Comparison of ENCODE assay signal across 9 cellular contexts in genomic region chr1:64948905-64949833, GRCh38. TPM values are rescaled to one million over a fixed set of nuclear protein-coding genes. Genes with fewer than 3 reads are reported as not detected.
A peak's percentile ranks its signal among the peaks of the same experiment; 100 is the strongest.
DNase-seq lines count a peak whose midpoint lies in the region; ATAC-seq and TF ChIP-seq lines count a peak whose summit lies in the region.
"Had no signal": no experiment of that assay in that cellular context is flagged by ENCODE, and none has a peak within 500 bp of the region (broad histone marks: within the 10 kb centered on the region; RNA-seq: fewer than 3 reads in every experiment).

No MANE protein-coding gene starts in this region.

- peak; percentile 87 for ATAC-seq in activated CD4-positive, alpha-beta T cell treated with anti-CD3 and anti-CD28 coated beads for 36 hours
- peak; percentile 80 for ATAC-seq in T-helper 17 cell
- ATAC-seq in GM18870 (IDR thresholded peaks at IDR 0.05; ENCODE audit: unreplicated experiment): no peak
- no peak for ATAC-seq in GM19351 (IDR thresholded peaks at IDR 0.05; ENCODE audit: unreplicated experiment)

- POLR2A ChIA-PET in activated CD4-positive, alpha-beta T cell treated with anti-CD3 and anti-CD28 coated beads for 36 hours (lab: Charles Lee): no interaction called here

- intact Hi-C loops in activated CD4-positive, alpha-beta T cell treated with anti-CD3 and anti-CD28 coated beads for 36 hours (cut with DNase I, micrococcal nuclease): loop anchor here (1.0 kb wide), 2 partner anchors 16 to 27 kb away; no protein-coding TSS in a partner anchor

- CTCF ChIA-PET in activated CD4-positive, alpha-beta T cell treated with anti-CD3 and anti-CD28 coated beads for 36 hours (lab: Charles Lee): interaction anchor here (0.6 to 0.9 kb wide), 2 partner anchors 13 to 88 kb away, joined by 3 read pairs; no protein-coding TSS in a partner anchor

- DNase-seq in activated CD4-positive, alpha-beta T cell treated with anti-CD3 and anti-CD28 coated beads for 36 hours: peak; percentile 71
- no peak for DNase-seq in activated CD4-positive, alpha-beta T cell treated with anti-CD3 and anti-CD28 coated beads, Interleukin-2, amount 50 U/mL, for 1 hour
- DNase-seq in T-helper 17 cell: no peak
- peak; percentile 80 for DNase-seq in epithelial cell of esophagus (ENCODE audit: low read depth)
- peak; percentile 45 for DNase-seq in stimulated activated CD8-positive, alpha-beta memory T cell treated with anti-CD3 and anti-CD28 coated beads, Interleukin-4, amount 100 ng/mL, for 48 hours
- DNase-seq in NCI-H748 treated with DMSO at 0.1 percent for 48 hours (lab: John Stamatoyannopoulos, UW): no peak

- H3K9me3 ChIP-seq in T-helper 17 cell (ENCODE audit: control insufficient read depth, low read length, poor library complexity, severe bottlenecking): no peaks in the 10 kb centered on the region

- no peak for TF ChIP-seq CTCF in epithelial cell of esophagus (IDR thresholded peaks at IDR 0.05; ENCODE audit: insufficient read depth, low read depth, low read length, missing control alignments)

- H3K4me3 Mint-ChIP-seq in activated CD4-positive, alpha-beta T cell treated with anti-CD3 and anti-CD28 coated beads for 36 hours: peak overlapping the region; percentile 29
- peak overlapping the region; percentile 66 for H3K4me3 Mint-ChIP-seq in T-helper 17 cell
- H3K4me3 Mint-ChIP-seq: dendritic cell treated with granulocyte-macrophage colony-stimulating factor and Interleukin-4, amounts not matched to agents 40 ng/mL and 50 ng/mL, for 4 days had no signal

- H3K9me3 Mint-ChIP-seq in activated CD4-positive, alpha-beta T cell treated with anti-CD3 and anti-CD28 coated beads for 36 hours (ENCODE audit: low read depth): no peaks in the 10 kb centered on the region
- H3K9me3 Mint-ChIP-seq: dendritic cell treated with granulocyte-macrophage colony-stimulating factor and Interleukin-4, amounts not matched to agents 40 ng/mL and 50 ng/mL, for 4 days had no signal

- H3K27ac Mint-ChIP-seq in activated CD4-positive, alpha-beta T cell treated with anti-CD3 and anti-CD28 coated beads for 36 hours: peak overlapping the region; percentile 86
- peak overlapping the region; percentile 90 for H3K27ac Mint-ChIP-seq in T-helper 17 cell
- H3K27ac Mint-ChIP-seq: dendritic cell treated with granulocyte-macrophage colony-stimulating factor and Interleukin-4, amounts not matched to agents 40 ng/mL and 50 ng/mL, for 4 days had no signal

- H3K4me1 Mint-ChIP-seq in activated CD4-positive, alpha-beta T cell treated with anti-CD3 and anti-CD28 coated beads for 36 hours: peaks cover 80% of the 10 kb centered on the region
- H3K4me1 Mint-ChIP-seq in T-helper 17 cell: peaks cover 57% of the 10 kb centered on the region

- no peak overlapping the region for H3K4me3 ChIP-seq in epithelial cell of esophagus (ENCODE audit: low read length)

- no peaks in the 10 kb centered on the region for H3K27me3 Mint-ChIP-seq in activated CD4-positive, alpha-beta T cell treated with anti-CD3 and anti-CD28 coated beads for 36 hours
- H3K27me3 Mint-ChIP-seq in T-helper 17 cell: no peaks in the 10 kb centered on the region
- H3K27me3 Mint-ChIP-seq: dendritic cell treated with granulocyte-macrophage colony-stimulating factor and Interleukin-4, amounts not matched to agents 40 ng/mL and 50 ng/mL, for 4 days had no signal

- peaks cover 2% of the 10 kb centered on the region for H3K36me3 Mint-ChIP-seq in activated CD4-positive, alpha-beta T cell treated with anti-CD3 and anti-CD28 coated beads for 36 hours (ENCODE audit: low read depth)
- H3K36me3 Mint-ChIP-seq in T-helper 17 cell (ENCODE audit: low read depth): no peaks in the 10 kb centered on the region

RNA-seq across cellular contexts. Expression of gene JAK1, which starts 17.2 kb away (rescaled TPM):
- 100 to 1,000 TPM; 100 to 114 TPM for total RNA-seq in activated CD4-positive, alpha-beta T cell treated with anti-CD3 and anti-CD28 coated beads for 36 hours
- 100 to 1,000 TPM; 246 to 317 TPM for total RNA-seq in T-helper 17 cell

Comparison
In these comparisons a context has a peak if more than half of its experiments do, and no peak if none do; other contexts are left out.
1. DNase-seq: peak in activated CD4-positive, alpha-beta T cell treated with anti-CD3 and anti-CD28 coated beads for 36 hours (single experiment), epithelial cell of esophagus (single experiment) and stimulated activated CD8-positive, alpha-beta memory T cell treated with anti-CD3 and anti-CD28 coated beads, Interleukin-4, amount 100 ng/mL, for 48 hours (single experiment); none in activated CD4-positive, alpha-beta T cell treated with anti-CD3 and anti-CD28 coated beads, Interleukin-2, amount 50 U/mL, for 1 hour (single experiment), T-helper 17 cell (0 of 3) and NCI-H748 treated with DMSO at 0.1 percent for 48 hours (single experiment).
2. ATAC-seq: peak in activated CD4-positive, alpha-beta T cell treated with anti-CD3 and anti-CD28 coated beads for 36 hours (single experiment) and T-helper 17 cell (single experiment); none in GM18870 (single experiment) and GM19351 (single experiment).